Comparison of ENCODE assay signal across 10 cellular contexts in genomic region chr9:129401623-129402340, GRCh38.
DNase-seq lines count a peak whose midpoint lies in the region; TF ChIP-seq lines count a peak whose summit lies in the region.
"Had no signal": no experiment of that assay in that cellular context is flagged by ENCODE, and none has a peak within 500 bp of the region (broad histone marks: within the 10 kb centered on the region; RNA-seq: fewer than 3 reads in every experiment).

No MANE protein-coding gene starts in this region.

- H3K23ac ChIP-seq in neuronal stem cell (ENCODE audit: low read depth, low read length, poor library complexity), result no peak overlapping the region

- TF ChIP-seq CTCF in A673 (conservative IDR thresholded peaks at IDR 0.05; ENCODE audit: low read depth, low read length), result no peak
- TF ChIP-seq CTCF in Peyer's patch (IDR thresholded peaks at IDR 0.05), result no peak
- TF ChIP-seq CTCF in fibroblast of the aortic adventitia (IDR thresholded peaks at IDR 0.05; ENCODE audit: insufficient read depth, low read length), result no peak

- peak overlapping the region; percentile 81 for H2AFZ ChIP-seq in neuronal stem cell (ENCODE audit: low read length)

- H4K91ac ChIP-seq in neuronal stem cell (ENCODE audit: low read depth, low read length, poor library complexity), result no peak overlapping the region

- BruUV-seq in A673 (replicated peaks; lab: Mats Ljungman, UMichigan), result no TSS peak

- H2BK5ac ChIP-seq in neuronal stem cell (ENCODE audit: low read length), result no peak overlapping the region

- peak overlapping the region; percentile 43 for H3K4me2 ChIP-seq in neuronal stem cell (ENCODE audit: insufficient read depth, low read length, poor library complexity, severe bottlenecking)

- no peak overlapping the region for H4K8ac ChIP-seq in neuronal stem cell (ENCODE audit: low read depth, low read length)

- H3K36me3 ChIP-seq in A673 (ENCODE audit: insufficient read depth, low read length, poor library complexity, severe bottlenecking) (no peaks in the 10 kb centered on the region), Peyer's patch (no peaks in the 10 kb centered on the region), neuronal stem cell (replicated peaks in 1 of 2; ENCODE audit: control insufficient read depth in 2 of 2, insufficient read depth in 2 of 2, low read length in 2 of 2) (no peaks in the 10 kb centered on the region)

- POLR2A ChIA-PET in A673 (lab: Charles Lee; ENCODE audit: low non-redundant PET), result no interaction called here

- H3K4me1 ChIP-seq in A673 (ENCODE audit: insufficient read depth, low read length, poor library complexity, severe bottlenecking) (peaks cover 20% of the 10 kb centered on the region), Peyer's patch (peaks cover 0 to 8% (median 0%) of the 10 kb centered on the region in 4 donors), neuronal stem cell (ENCODE audit: control insufficient read depth in 2 of 2, insufficient read depth in 1 of 2, low read depth in 1 of 2, low read length in 2 of 2) (peaks cover 37 to 57% of the 10 kb centered on the region in 2 donors)

- H3K4me3 ChIP-seq in A673 (ENCODE audit: low read depth, low read length, poor library complexity, severe bottlenecking) (no peak overlapping the region), Peyer's patch (no peak overlapping the region), fibroblast of the aortic adventitia (ENCODE audit: low read depth, low read length) (no peak overlapping the region), neuronal stem cell (ENCODE audit: low read length in 2 of 2) (peak overlapping the region in 1 of 2 donors; percentile 23)

- peak overlapping the region; percentile 14 for H2BK12ac ChIP-seq in neuronal stem cell (ENCODE audit: low read length)

- intact Hi-C loops in A673 (cut with micrococcal nuclease; ENCODE audit: unreplicated experiment), result no loop called here

- no peak overlapping the region for H3K9ac ChIP-seq in neuronal stem cell (ENCODE audit: low read depth, low read length, poor library complexity)

- peak overlapping the region; percentile 87 for H2BK15ac ChIP-seq in neuronal stem cell (ENCODE audit: low read length)

- H2AK5ac ChIP-seq in neuronal stem cell (ENCODE audit: low read depth, low read length), result peak overlapping the region; percentile 95

- no peaks in the 10 kb centered on the region for H3K79me1 ChIP-seq in neuronal stem cell (ENCODE audit: low read depth, low read length)

- H2BK120ac ChIP-seq in neuronal stem cell (ENCODE audit: low read depth, low read length), result peak overlapping the region; percentile 76

- H3K14ac ChIP-seq in neuronal stem cell (ENCODE audit: low read length), result no peak overlapping the region

- no peak overlapping the region for H3K4ac ChIP-seq in neuronal stem cell (ENCODE audit: low read length)

- CTCF ChIA-PET in A673 (lab: Charles Lee), result no interaction called here

- H3K9me3 ChIP-seq in A673 (ENCODE audit: low read depth, low read length, poor library complexity, severe bottlenecking) (no peaks in the 10 kb centered on the region), Peyer's patch (no peaks in the 10 kb centered on the region), neuronal stem cell (replicated peaks in 1 of 2; ENCODE audit: control insufficient read depth in 2 of 2, insufficient read depth in 1 of 2, low read depth in 1 of 2, low read length in 2 of 2) (no peaks in the 10 kb centered on the region)

- DNase-seq in A673 (ENCODE audit: low spot score) (peak; percentile 33), Peyer's patch (no peak), fibroblast of the aortic adventitia (ENCODE audit: low read depth) (peak; percentile 58), neuronal stem cell (ENCODE audit: low spot score) (no peak), NCI-H524 treated with DMSO at 0.1 percent for 48 hours (lab: John Stamatoyannopoulos, UW) (no peak), AG08395 (ENCODE audit: low spot score) (no peak), NCI-H774 (lab: John Stamatoyannopoulos, UW) (no peak)
- no peak for DNase-seq in activated naive CD4-positive, alpha-beta T cell treated with anti-CD3 and anti-CD28 coated beads, Interleukin-2, amount 50 U/mL, for 16 hours
- DNase-seq: activated CD8-positive, alpha-beta memory T cell treated with anti-CD3 and anti-CD28 coated beads for 24 hours; NCI-H1092 treated with DMSO at 0.1 percent for 48 hours had no signal

- no peak overlapping the region for H3K27ac ChIP-seq in A673 (ENCODE audit: low read depth, low read length, poor library complexity, severe bottlenecking)
- peak overlapping the region in 3 of 4 donors; percentile 42 to 56 (median 50) for H3K27ac ChIP-seq in Peyer's patch
- H3K27ac ChIP-seq in neuronal stem cell (replicated peaks; ENCODE audit: low read length), result peak overlapping the region; percentile 85

- WGBS in neuronal stem cell (ENCODE audit: extremely low coverage in 2 of 2, insufficient read length in 2 of 2, insufficient replicate concordance in 1 of 2), 2 donors, result no CpG with 5 or more reads among the region's 6 CpGs

- peak overlapping the region; percentile 90 for H3K18ac ChIP-seq in neuronal stem cell (ENCODE audit: low read length)

- H3K27me3 ChIP-seq in A673 (replicated peaks; ENCODE audit: insufficient read depth, low read depth, low read length, poor library complexity) (no peaks in the 10 kb centered on the region), Peyer's patch (no peaks in the 10 kb centered on the region), neuronal stem cell (ENCODE audit: control insufficient read depth in 3 of 3, insufficient read depth in 3 of 3, low read depth in 1 of 3, low read length in 3 of 3) (no peaks in the 10 kb centered on the region)

- TF ChIP-seq POLR2A in Peyer's patch (IDR thresholded peaks at IDR 0.05), result no peak

Comparison
In these comparisons a context has a peak if more than half of its experiments do, and no peak if none do; other contexts are left out.
1. DNase-seq: peak in A673 (single experiment) and fibroblast of the aortic adventitia (single experiment); none in Peyer's patch (0 of 3), neuronal stem cell (single experiment), NCI-H524 treated with DMSO at 0.1 percent for 48 hours (single experiment), activated naive CD4-positive, alpha-beta T cell treated with anti-CD3 and anti-CD28 coated beads, Interleukin-2, amount 50 U/mL, for 16 hours (single experiment), AG08395 (single experiment) and NCI-H774 (single experiment).